Comparison of ENCODE assay signal across 19 cellular contexts in genomic region chr7:150909192-150909591, GRCh38. TPM values are rescaled to one million over a fixed set of nuclear protein-coding genes. Genes with fewer than 3 reads are reported as not detected.
DNase-seq lines count a peak whose midpoint lies in the region; ATAC-seq and TF ChIP-seq lines count a peak whose summit lies in the region.
"Had no signal": no experiment of that assay in that cellular context is flagged by ENCODE, and none has a peak within 500 bp of the region (broad histone marks: within the 10 kb centered on the region; RNA-seq: fewer than 3 reads in every experiment).

No MANE protein-coding gene starts in this region.

- peak; percentile 22 to 66 (median 51) for DNase-seq in CD8-positive, alpha-beta memory T cell
- DNase-seq in Jurkat, Clone E6-1 (ENCODE audit: low read depth, low spot score), result peak; percentile 95
- peak; percentile 77 for DNase-seq in activated CD8-positive, alpha-beta T cell treated with anti-CD3 and anti-CD28 coated beads, Interleukin-2, amount 10 ng/mL, durations not matched to agents 7 days and 5 days
- peak in 7 of 9 donors; percentile 30 to 63 (median 49) for DNase-seq in naive thymus-derived CD4-positive, alpha-beta T cell
- DNase-seq in right cardiac atrium, result no peak
- DNase-seq in WERI-Rb-1, result no peak
- DNase-seq: activated B cell treated with CpG ODN at 0.5 μM for 24 hours, GOT3, NCI-H2081, NCI-H748 treated with DMSO at 0.1 percent for 48 hours, SHP77, testis had no signal

- POLR2A ChIA-PET in CD8-positive, alpha-beta memory T cell (lab: Charles Lee), result no interaction called here
- POLR2A ChIA-PET in activated CD8-positive, alpha-beta T cell treated with anti-CD3 and anti-CD28 coated beads, Interleukin-2, amount 10 ng/mL, durations not matched to agents 7 days and 5 days (lab: Charles Lee), result interaction anchor here (0.5 kb wide), 1 partner anchor 324 kb away, joined by 3 read pairs; no protein-coding TSS in a partner anchor
- POLR2A ChIA-PET in naive thymus-derived CD4-positive, alpha-beta T cell (lab: Charles Lee), result interaction anchor here (0.6 to 1.0 kb wide), 2 partner anchors 110 to 137 kb away, joined by 3 to 4 read pairs; no protein-coding TSS in a partner anchor

- H3K36me3 Mint-ChIP-seq in CD8-positive, alpha-beta memory T cell, result peaks cover 0 to 1% (median 0%) of the 10 kb centered on the region in 3 donors
- H3K36me3 Mint-ChIP-seq in activated CD8-positive, alpha-beta T cell treated with anti-CD3 and anti-CD28 coated beads, Interleukin-2, amount 10 ng/mL, durations not matched to agents 7 days and 5 days (ENCODE audit: low read depth), result peaks cover 2% of the 10 kb centered on the region
- no peaks in the 10 kb centered on the region for H3K36me3 Mint-ChIP-seq in naive thymus-derived CD4-positive, alpha-beta T cell

- peaks cover 0 to 1% (median 0%) of the 10 kb centered on the region in 5 donors for H3K9me3 Mint-ChIP-seq in CD8-positive, alpha-beta memory T cell
- H3K9me3 Mint-ChIP-seq in activated CD8-positive, alpha-beta T cell treated with anti-CD3 and anti-CD28 coated beads, Interleukin-2, amount 10 ng/mL, durations not matched to agents 7 days and 5 days (ENCODE audit: insufficient read depth), result no peaks in the 10 kb centered on the region
- peaks cover 0 to 2% (median 0%) of the 10 kb centered on the region in 11 donors for H3K9me3 Mint-ChIP-seq in naive thymus-derived CD4-positive, alpha-beta T cell
- H3K9me3 Mint-ChIP-seq: activated B cell treated with CpG ODN at 0.5 μM for 24 hours had no signal

- H3K36me3 ChIP-seq in CD8-positive, alpha-beta memory T cell (ENCODE audit: insufficient read depth, low read length), result no peaks in the 10 kb centered on the region
- no peaks in the 10 kb centered on the region for H3K36me3 ChIP-seq in naive thymus-derived CD4-positive, alpha-beta T cell (ENCODE audit: control insufficient read depth in 2 of 3, insufficient read depth in 3 of 3, low read length in 3 of 3)
- H3K36me3 ChIP-seq in WERI-Rb-1, result no peaks in the 10 kb centered on the region
- H3K36me3 ChIP-seq: esophagus muscularis mucosa had no signal

- H3K4me3 Mint-ChIP-seq in CD8-positive, alpha-beta memory T cell, result peak overlapping the region in 6 of 7 donors; percentile 27 to 76 (median 58)
- peak overlapping the region; percentile 44 for H3K4me3 Mint-ChIP-seq in activated CD8-positive, alpha-beta T cell treated with anti-CD3 and anti-CD28 coated beads, Interleukin-2, amount 10 ng/mL, durations not matched to agents 7 days and 5 days
- peak overlapping the region in 9 of 10 donors; percentile 6 to 65 (median 54) for H3K4me3 Mint-ChIP-seq in naive thymus-derived CD4-positive, alpha-beta T cell
- H3K4me3 Mint-ChIP-seq: activated B cell treated with CpG ODN at 0.5 μM for 24 hours had no signal

- no peak overlapping the region for H3K4me3 ChIP-seq in CD8-positive, alpha-beta memory T cell (ENCODE audit: low read length)
- no peak overlapping the region for H3K4me3 ChIP-seq in Jurkat, Clone E6-1 (ENCODE audit: low read length)
- no peak overlapping the region for H3K4me3 ChIP-seq in naive thymus-derived CD4-positive, alpha-beta T cell (ENCODE audit: low read length)
- H3K4me3 ChIP-seq in right cardiac atrium (ENCODE audit: low read length) (no peak overlapping the region), WERI-Rb-1 (ENCODE audit: low read depth, low read length) (no peak overlapping the region)
- H3K4me3 ChIP-seq: esophagus muscularis mucosa, testis had no signal

- peaks cover under 1% of the 10 kb centered on the region for H3K27me3 ChIP-seq in CD8-positive, alpha-beta memory T cell (ENCODE audit: insufficient read depth, low read length, poor library complexity, severe bottlenecking)
- H3K27me3 ChIP-seq in naive thymus-derived CD4-positive, alpha-beta T cell (ENCODE audit: control insufficient read depth in 2 of 2, insufficient read depth in 2 of 2, low read length in 2 of 2), result no peaks in the 10 kb centered on the region
- no peaks in the 10 kb centered on the region for H3K27me3 ChIP-seq in right cardiac atrium (ENCODE audit: control insufficient read depth, insufficient read depth)
- H3K27me3 ChIP-seq in WERI-Rb-1 (ENCODE audit: insufficient read depth, low read depth, severe bottlenecking), result no peaks in the 10 kb centered on the region
- H3K27me3 ChIP-seq: esophagus muscularis mucosa, testis had no signal

- peaks cover 10% of the 10 kb centered on the region for H3K4me1 ChIP-seq in CD8-positive, alpha-beta memory T cell (ENCODE audit: insufficient read depth, low read length)
- H3K4me1 ChIP-seq in naive thymus-derived CD4-positive, alpha-beta T cell (ENCODE audit: control insufficient read depth in 2 of 2, insufficient read depth in 2 of 2, low read length in 2 of 2), result peaks cover 8 to 11% of the 10 kb centered on the region in 2 donors
- peaks cover 2% of the 10 kb centered on the region for H3K4me1 ChIP-seq in right cardiac atrium (ENCODE audit: control insufficient read depth, insufficient read depth, low read length)

- H3K27ac Mint-ChIP-seq in CD8-positive, alpha-beta memory T cell, result peak overlapping the region in 3 of 8 donors; percentile 34 to 71 (median 51)
- H3K27ac Mint-ChIP-seq in activated CD8-positive, alpha-beta T cell treated with anti-CD3 and anti-CD28 coated beads, Interleukin-2, amount 10 ng/mL, durations not matched to agents 7 days and 5 days, result peak overlapping the region; percentile 71
- H3K27ac Mint-ChIP-seq in naive thymus-derived CD4-positive, alpha-beta T cell, result peak overlapping the region in 5 of 9 donors; percentile 14 to 75 (median 70)
- H3K27ac Mint-ChIP-seq: activated B cell treated with CpG ODN at 0.5 μM for 24 hours had no signal

- H3K27ac ChIP-seq in CD8-positive, alpha-beta memory T cell (ENCODE audit: low read depth, low read length), result no peak overlapping the region
- no peak overlapping the region for H3K27ac ChIP-seq in naive thymus-derived CD4-positive, alpha-beta T cell (ENCODE audit: low read depth, low read length)
- H3K27ac ChIP-seq in right cardiac atrium (ENCODE audit: low read length) (no peak overlapping the region), WERI-Rb-1 (no peak overlapping the region)
- H3K27ac ChIP-seq: C4-2B, esophagus muscularis mucosa, testis had no signal

- ATAC-seq in activated CD8-positive, alpha-beta T cell treated with anti-CD3 and anti-CD28 coated beads, Interleukin-2, amount 10 ng/mL, durations not matched to agents 7 days and 5 days, result peak; percentile 83
- peak; percentile 86 for ATAC-seq in naive thymus-derived CD4-positive, alpha-beta T cell
- ATAC-seq in right cardiac atrium (no peak), GM21360 (IDR thresholded peaks at IDR 0.05; ENCODE audit: unreplicated experiment) (no peak), HG02885 (IDR thresholded peaks at IDR 0.05; ENCODE audit: poor library complexity, unreplicated experiment) (no peak)
- ATAC-seq: left lobe of liver had no signal

- WGBS in right cardiac atrium, result 62% methylated on average over 5 of the region's 5 CpGs

- no peaks in the 10 kb centered on the region for H3K9me3 ChIP-seq in CD8-positive, alpha-beta memory T cell (ENCODE audit: low read length)
- no peaks in the 10 kb centered on the region for H3K9me3 ChIP-seq in naive thymus-derived CD4-positive, alpha-beta T cell (ENCODE audit: control insufficient read depth in 2 of 3, low read length in 3 of 3)
- H3K9me3 ChIP-seq in right cardiac atrium (ENCODE audit: control insufficient read depth, low read length), result no peaks in the 10 kb centered on the region
- H3K9me3 ChIP-seq in WERI-Rb-1 (ENCODE audit: severe bottlenecking), result no peaks in the 10 kb centered on the region
- H3K9me3 ChIP-seq: esophagus muscularis mucosa, testis had no signal

- CTCF ChIA-PET in CD8-positive, alpha-beta memory T cell (lab: Charles Lee), result interaction anchor here (0.8 to 2.3 kb wide), 5 partner anchors 9 to 77 kb away, joined by 3 to 25 read pairs (median 5); no protein-coding TSS in a partner anchor
- CTCF ChIA-PET in activated CD8-positive, alpha-beta T cell treated with anti-CD3 and anti-CD28 coated beads, Interleukin-2, amount 10 ng/mL, durations not matched to agents 7 days and 5 days (lab: Charles Lee), result interaction anchor here (1.0 to 2.6 kb wide), 8 partner anchors 11 to 201 kb away, joined by 3 to 25 read pairs (median 4); no protein-coding TSS in a partner anchor
- CTCF ChIA-PET in naive thymus-derived CD4-positive, alpha-beta T cell (lab: Charles Lee), result interaction anchor here (0.7 to 2.0 kb wide), 5 partner anchors 11 to 1044 kb away, joined by 3 to 8 read pairs (median 5); no protein-coding TSS in a partner anchor

- TF ChIP-seq CTCF in WERI-Rb-1 (IDR thresholded peaks at IDR 0.05; ENCODE audit: low read depth, low read length), result no peak

- H3K27me3 Mint-ChIP-seq in CD8-positive, alpha-beta memory T cell, result peaks cover 7 to 15% of the 10 kb centered on the region in 2 donors
- peaks cover 51% of the 10 kb centered on the region for H3K27me3 Mint-ChIP-seq in activated CD8-positive, alpha-beta T cell treated with anti-CD3 and anti-CD28 coated beads, Interleukin-2, amount 10 ng/mL, durations not matched to agents 7 days and 5 days (ENCODE audit: low read depth)
- H3K27me3 Mint-ChIP-seq in naive thymus-derived CD4-positive, alpha-beta T cell, result peaks cover 0 to 56% (median 3%) of the 10 kb centered on the region in 5 donors

- peaks cover 9 to 18% (median 12%) of the 10 kb centered on the region in 3 donors for H3K4me1 Mint-ChIP-seq in CD8-positive, alpha-beta memory T cell
- peaks cover 12% of the 10 kb centered on the region for H3K4me1 Mint-ChIP-seq in activated CD8-positive, alpha-beta T cell treated with anti-CD3 and anti-CD28 coated beads, Interleukin-2, amount 10 ng/mL, durations not matched to agents 7 days and 5 days (ENCODE audit: low read depth)
- peaks cover 6 to 20% (median 13%) of the 10 kb centered on the region in 7 donors for H3K4me1 Mint-ChIP-seq in naive thymus-derived CD4-positive, alpha-beta T cell
- H3K4me1 Mint-ChIP-seq: activated B cell treated with CpG ODN at 0.5 μM for 24 hours had no signal

- intact Hi-C loops in naive thymus-derived CD4-positive, alpha-beta T cell (cut with micrococcal nuclease), result no loop called here
- intact Hi-C loops in right cardiac atrium (cut with DNase I), result loop anchor here in 1 of 4 donors (10.0 kb wide), 1 partner anchor 46 kb away; no protein-coding TSS in a partner anchor

RNA-seq across cellular contexts. Expression of gene AOC1, which starts 56.9 kb away (rescaled TPM):
- not detected for total RNA-seq in CD8-positive, alpha-beta memory T cell
- polyA plus RNA-seq in CD8-positive, alpha-beta memory T cell, result not detected
- not detected for polyA plus RNA-seq in Jurkat, Clone E6-1 (2012; ENCODE audit: insufficient read depth, insufficient read length)
- not detected for total RNA-seq in activated CD8-positive, alpha-beta T cell treated with anti-CD3 and anti-CD28 coated beads, Interleukin-2, amount 10 ng/mL, durations not matched to agents 7 days and 5 days
- under 1 TPM in 1 of 5 experiments, not detected in 4; 0.56 TPM for total RNA-seq in naive thymus-derived CD4-positive, alpha-beta T cell
- not detected for polyA plus RNA-seq in naive thymus-derived CD4-positive, alpha-beta T cell
- under 1 TPM in 2 of 4 donors, not detected in 2; 0.17 to 0.40 TPM for total RNA-seq in right cardiac atrium
- polyA plus RNA-seq in right cardiac atrium, result not detected
- total RNA-seq: activated B cell treated with CpG ODN at 0.5 μM for 24 hours, chondrocyte, LHCN-M2 had no signal

Comparison
In these comparisons a context has a peak if more than half of its experiments do, and no peak if none do; other contexts are left out.
1. DNase-seq: peak in CD8-positive, alpha-beta memory T cell (5 of 5), Jurkat, Clone E6-1 (single experiment), activated CD8-positive, alpha-beta T cell treated with anti-CD3 and anti-CD28 coated beads, Interleukin-2, amount 10 ng/mL, durations not matched to agents 7 days and 5 days (single experiment) and naive thymus-derived CD4-positive, alpha-beta T cell (7 of 9); none in right cardiac atrium (0 of 3) and WERI-Rb-1 (single experiment).
2. ATAC-seq: peak in activated CD8-positive, alpha-beta T cell treated with anti-CD3 and anti-CD28 coated beads, Interleukin-2, amount 10 ng/mL, durations not matched to agents 7 days and 5 days (single experiment) and naive thymus-derived CD4-positive, alpha-beta T cell (single experiment); none in right cardiac atrium (0 of 2), GM21360 (single experiment) and HG02885 (single experiment).
3. Peak in every context shown above with its lines, with median percentiles within 50 percentile points of each other: H3K4me3 Mint-ChIP-seq.